ENCODE assay signal across 1 cellular context in the genomic region with DNA sequence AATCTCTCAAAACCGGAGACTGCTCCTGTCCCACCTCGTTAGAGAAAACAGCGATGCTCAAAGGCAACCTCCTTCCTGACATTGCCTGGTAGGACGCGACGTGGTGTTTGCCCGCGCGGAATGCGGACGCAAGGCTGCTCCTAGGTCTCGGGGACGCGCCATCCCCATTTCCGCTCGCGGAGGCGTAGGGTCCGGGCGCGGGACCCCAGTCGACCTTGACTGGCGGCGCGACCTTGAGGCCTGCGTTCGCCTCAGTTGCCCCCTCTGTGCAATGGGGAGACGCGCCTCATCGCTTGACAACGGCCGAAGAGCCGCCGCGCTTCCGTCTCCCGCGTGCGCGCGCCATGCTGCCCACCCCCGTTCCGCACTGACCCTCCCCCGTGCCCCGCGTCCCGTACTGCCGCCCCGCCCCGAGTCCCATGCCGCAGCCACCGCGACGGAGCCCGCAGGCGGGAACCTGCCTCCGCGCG.
TF ChIP-seq lines count a peak whose summit lies in the region.

No MANE protein-coding gene starts in this region.

TF ChIP-seq in HepG2, 621 proteins besides CTCF, POLR2A, EP300 and RAD21 (continued from another document and continues in another):
- no peak for TF ChIP-seq ZNF710 (CRISPR knock-in tag; IDR thresholded peaks at IDR 0.05; ENCODE audit: borderline replicate concordance)
- TF ChIP-seq PAWR (CRISPR knock-in tag; IDR thresholded peaks at IDR 0.05; ENCODE audit: borderline replicate concordance) = no peak
- no peak for TF ChIP-seq NFE2L1 (CRISPR knock-in tag; IDR thresholded peaks at IDR 0.05; ENCODE audit: borderline replicate concordance)
- TF ChIP-seq KLF9 (CRISPR knock-in tag; IDR thresholded peaks at IDR 0.05; ENCODE audit: low read depth) = no peak
- TF ChIP-seq ZBTB21 (CRISPR knock-in tag; IDR thresholded peaks at IDR 0.05) = no peak
- no peak for TF ChIP-seq SMC3 (IDR thresholded peaks at IDR 0.05; ENCODE audit: low read length)
- TF ChIP-seq, protein P1, sequence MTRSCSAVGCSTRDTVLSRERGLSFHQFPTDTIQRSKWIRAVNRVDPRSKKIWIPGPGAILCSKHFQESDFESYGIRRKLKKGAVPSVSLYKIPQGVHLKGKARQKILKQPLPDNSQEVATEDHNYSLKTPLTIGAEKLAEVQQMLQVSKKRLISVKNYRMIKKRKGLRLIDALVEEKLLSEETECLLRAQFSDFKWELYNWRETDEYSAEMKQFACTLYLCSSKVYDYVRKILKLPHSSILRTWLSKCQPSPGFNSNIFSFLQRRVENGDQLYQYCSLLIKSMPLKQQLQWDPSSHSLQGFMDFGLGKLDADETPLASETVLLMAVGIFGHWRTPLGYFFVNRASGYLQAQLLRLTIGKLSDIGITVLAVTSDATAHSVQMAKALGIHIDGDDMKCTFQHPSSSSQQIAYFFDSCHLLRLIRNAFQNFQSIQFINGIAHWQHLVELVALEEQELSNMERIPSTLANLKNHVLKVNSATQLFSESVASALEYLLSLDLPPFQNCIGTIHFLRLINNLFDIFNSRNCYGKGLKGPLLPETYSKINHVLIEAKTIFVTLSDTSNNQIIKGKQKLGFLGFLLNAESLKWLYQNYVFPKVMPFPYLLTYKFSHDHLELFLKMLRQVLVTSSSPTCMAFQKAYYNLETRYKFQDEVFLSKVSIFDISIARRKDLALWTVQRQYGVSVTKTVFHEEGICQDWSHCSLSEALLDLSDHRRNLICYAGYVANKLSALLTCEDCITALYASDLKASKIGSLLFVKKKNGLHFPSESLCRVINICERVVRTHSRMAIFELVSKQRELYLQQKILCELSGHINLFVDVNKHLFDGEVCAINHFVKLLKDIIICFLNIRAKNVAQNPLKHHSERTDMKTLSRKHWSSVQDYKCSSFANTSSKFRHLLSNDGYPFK (CRISPR knock-in tag; IDR thresholded peaks at IDR 0.05; ENCODE audit: borderline replicate concordance) = no peak
- no peak for TF ChIP-seq MIXL1 (CRISPR knock-in tag; IDR thresholded peaks at IDR 0.05)
- TF ChIP-seq HOXA5 (CRISPR knock-in tag; IDR thresholded peaks at IDR 0.05) = no peak
- no peak; the same call in 1 of the 2 replicates for TF ChIP-seq ZNF343 (CRISPR knock-in tag; IDR thresholded peaks at IDR 0.05)
- TF ChIP-seq ZNF83 (CRISPR knock-in tag; IDR thresholded peaks at IDR 0.05; ENCODE audit: borderline replicate concordance) = no peak; the same call in 1 of the 2 replicates
- 0 out of 2 replicates have a peak, but pooled peaks have one; percentile 34 for TF ChIP-seq TGIF2 (CRISPR knock-in tag; IDR thresholded peaks at IDR 0.05)
- no peak for TF ChIP-seq SMARCE1 (IDR thresholded peaks at IDR 0.05; ENCODE audit: borderline replicate concordance)
- no peak for TF ChIP-seq SSRP1 (CRISPR knock-in tag; IDR thresholded peaks at IDR 0.05)
- peak; percentile 52; the same call in 1 of the 2 replicates for TF ChIP-seq IRF2 (CRISPR knock-in tag; IDR thresholded peaks at IDR 0.05)
- peak; percentile 66; the same call in 1 of the 2 replicates for TF ChIP-seq ZNF607 (CRISPR knock-in tag; IDR thresholded peaks at IDR 0.05; ENCODE audit: borderline replicate concordance)
- no peak for TF ChIP-seq ZNF660 (CRISPR knock-in tag; IDR thresholded peaks at IDR 0.05; ENCODE audit: borderline replicate concordance, low read depth)
- TF ChIP-seq ZNF713 (CRISPR knock-in tag; IDR thresholded peaks at IDR 0.05) = no peak
- no peak for TF ChIP-seq RBM39 (IDR thresholded peaks at IDR 0.05; ENCODE audit: low read depth, low read length, poor library complexity, severe bottlenecking)
- TF ChIP-seq RFX3 (CRISPR knock-in tag; IDR thresholded peaks at IDR 0.05) = no peak
- no peak for TF ChIP-seq SRSF4 (IDR thresholded peaks at IDR 0.05; ENCODE audit: low read depth, low read length, poor library complexity, severe bottlenecking)
- TF ChIP-seq, protein P2, sequence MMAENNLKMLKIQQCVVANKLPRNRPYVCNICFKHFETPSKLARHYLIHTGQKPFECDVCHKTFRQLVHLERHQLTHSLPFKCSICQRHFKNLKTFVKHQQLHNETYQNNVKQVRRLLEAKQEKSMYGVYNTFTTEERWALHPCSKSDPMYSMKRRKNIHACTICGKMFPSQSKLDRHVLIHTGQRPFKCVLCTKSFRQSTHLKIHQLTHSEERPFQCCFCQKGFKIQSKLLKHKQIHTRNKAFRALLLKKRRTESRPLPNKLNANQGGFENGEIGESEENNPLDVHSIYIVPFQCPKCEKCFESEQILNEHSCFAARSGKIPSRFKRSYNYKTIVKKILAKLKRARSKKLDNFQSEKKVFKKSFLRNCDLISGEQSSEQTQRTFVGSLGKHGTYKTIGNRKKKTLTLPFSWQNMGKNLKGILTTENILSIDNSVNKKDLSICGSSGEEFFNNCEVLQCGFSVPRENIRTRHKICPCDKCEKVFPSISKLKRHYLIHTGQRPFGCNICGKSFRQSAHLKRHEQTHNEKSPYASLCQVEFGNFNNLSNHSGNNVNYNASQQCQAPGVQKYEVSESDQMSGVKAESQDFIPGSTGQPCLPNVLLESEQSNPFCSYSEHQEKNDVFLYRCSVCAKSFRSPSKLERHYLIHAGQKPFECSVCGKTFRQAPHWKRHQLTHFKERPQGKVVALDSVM (CRISPR knock-in tag; IDR thresholded peaks at IDR 0.05) = no peak
- TF ChIP-seq ZNF672 (CRISPR knock-in tag; IDR thresholded peaks at IDR 0.05) = 0 out of 2 replicates have a peak, but pooled peaks have one; percentile 24
- TF ChIP-seq XRCC5 (optimal IDR thresholded peaks at IDR 0.05; ENCODE audit: low read length) = no peak
- no peak for TF ChIP-seq ZNF264 (CRISPR knock-in tag; IDR thresholded peaks at IDR 0.05)
- peak; percentile 66; the same call in 1 of the 2 replicates for TF ChIP-seq RCOR2 (CRISPR knock-in tag; IDR thresholded peaks at IDR 0.05)
- 0 out of 2 replicates have a peak, but pooled peaks have one; percentile 41 for TF ChIP-seq KLF13 (CRISPR knock-in tag; IDR thresholded peaks at IDR 0.05)
- peak; percentile 100 for TF ChIP-seq ESRRA (CRISPR knock-in tag; IDR thresholded peaks at IDR 0.05; ENCODE audit: low read depth)
- TF ChIP-seq KDM5B (CRISPR knock-in tag; IDR thresholded peaks at IDR 0.05; ENCODE audit: borderline replicate concordance) = no peak
- peak; percentile 99 for TF ChIP-seq KDM1A (CRISPR knock-in tag; IDR thresholded peaks at IDR 0.05)
- TF ChIP-seq MTA3 (CRISPR knock-in tag; IDR thresholded peaks at IDR 0.05) = no peak
- no peak for TF ChIP-seq NFIC (IDR thresholded peaks at IDR 0.05; ENCODE audit: low read length)
- TF ChIP-seq SMAD3 (CRISPR knock-in tag; IDR thresholded peaks at IDR 0.05) = no peak
- TF ChIP-seq MIER2 (CRISPR knock-in tag; IDR thresholded peaks at IDR 0.05) = no peak
- 0 out of 2 replicates have a peak, but pooled peaks have one; percentile 8 for TF ChIP-seq ARID3A (IDR thresholded peaks at IDR 0.05; ENCODE audit: low read depth, low read length)
- TF ChIP-seq ZNF280B (CRISPR knock-in tag; IDR thresholded peaks at IDR 0.05; ENCODE audit: borderline replicate concordance) = 0 out of 2 replicates have a peak, but pooled peaks have one; percentile 54
- no peak for TF ChIP-seq KAT2B (IDR thresholded peaks at IDR 0.05; ENCODE audit: borderline replicate concordance, low read depth, low read length)
- TF ChIP-seq TBX2 (CRISPR knock-in tag; IDR thresholded peaks at IDR 0.05; ENCODE audit: borderline replicate concordance) = no peak
- no peak for TF ChIP-seq CC2D1A (CRISPR knock-in tag; IDR thresholded peaks at IDR 0.05)
- TF ChIP-seq ZSCAN12 (CRISPR knock-in tag; IDR thresholded peaks at IDR 0.05) = no peak
- peak; percentile 79 for TF ChIP-seq MYC (CRISPR knock-in tag; IDR thresholded peaks at IDR 0.05; ENCODE audit: borderline replicate concordance)
- TF ChIP-seq ETS1 (CRISPR knock-in tag; IDR thresholded peaks at IDR 0.05) = no peak; the same call in 1 of the 2 replicates
- no peak for TF ChIP-seq GABPA (IDR thresholded peaks at IDR 0.05; ENCODE audit: low read depth, low read length)
- peak; percentile 43 for TF ChIP-seq GABPA (CRISPR knock-in tag; IDR thresholded peaks at IDR 0.05; ENCODE audit: low read depth)
- no peak for TF ChIP-seq RFX5 (IDR thresholded peaks at IDR 0.05; ENCODE audit: low read depth, low read length)
- TF ChIP-seq, protein P3, sequence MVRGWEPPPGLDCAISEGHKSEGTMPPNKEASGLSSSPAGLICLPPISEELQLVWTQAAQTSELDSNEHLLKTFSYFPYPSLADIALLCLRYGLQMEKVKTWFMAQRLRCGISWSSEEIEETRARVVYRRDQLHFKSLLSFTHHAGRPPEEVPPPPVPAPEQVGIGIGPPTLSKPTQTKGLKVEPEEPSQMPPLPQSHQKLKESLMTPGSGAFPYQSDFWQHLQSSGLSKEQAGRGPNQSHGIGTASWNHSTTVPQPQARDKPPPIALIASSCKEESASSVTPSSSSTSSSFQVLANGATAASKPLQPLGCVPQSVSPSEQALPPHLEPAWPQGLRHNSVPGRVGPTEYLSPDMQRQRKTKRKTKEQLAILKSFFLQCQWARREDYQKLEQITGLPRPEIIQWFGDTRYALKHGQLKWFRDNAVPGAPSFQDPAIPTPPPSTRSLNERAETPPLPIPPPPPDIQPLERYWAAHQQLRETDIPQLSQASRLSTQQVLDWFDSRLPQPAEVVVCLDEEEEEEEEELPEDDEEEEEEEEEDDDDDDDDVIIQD (CRISPR knock-in tag; IDR thresholded peaks at IDR 0.05; ENCODE audit: low read depth) = 0 out of 2 replicates have a peak, but pooled peaks have one; percentile 4
- TF ChIP-seq GABPB1 (CRISPR knock-in tag; IDR thresholded peaks at IDR 0.05) = peak; percentile 86
- no peak for TF ChIP-seq ELF4 (CRISPR knock-in tag; IDR thresholded peaks at IDR 0.05; ENCODE audit: borderline replicate concordance)
- peak; percentile 33; the same call in 1 of the 2 replicates for TF ChIP-seq ZNF441 (CRISPR knock-in tag; IDR thresholded peaks at IDR 0.05; ENCODE audit: borderline replicate concordance)
- TF ChIP-seq ZNF775 (CRISPR knock-in tag; IDR thresholded peaks at IDR 0.05; ENCODE audit: borderline replicate concordance) = no peak
